ENCODE assay signal across 29 cellular contexts in the genomic region with DNA sequence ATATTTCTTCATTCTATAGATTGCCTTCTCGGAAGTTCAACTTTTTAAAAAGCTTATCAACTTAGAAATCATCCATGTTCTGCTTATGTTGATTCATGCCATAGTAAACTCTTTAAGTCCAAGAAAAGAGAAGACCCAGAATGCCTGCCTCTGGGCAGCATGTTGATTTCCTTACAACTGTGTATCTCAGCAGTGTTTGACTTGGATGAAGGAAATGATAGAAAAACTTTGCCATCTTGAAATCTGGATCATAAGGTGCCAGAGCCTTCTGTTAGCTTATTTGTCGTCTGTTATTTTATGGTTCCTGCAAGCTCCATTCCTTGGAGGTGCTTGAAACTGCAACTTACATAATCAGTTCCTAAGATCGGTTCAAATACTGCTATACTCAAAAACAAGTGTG.
"Had no signal": no experiment of that assay in that cellular context is flagged by ENCODE, and none has a peak within 500 bp of the region (broad histone marks: within the 10 kb centered on the region; RNA-seq: fewer than 3 reads in every experiment).

No MANE protein-coding gene starts in this region.

- DNase-seq: activated B cell treated with CpG ODN at 0.5 μM for 24 hours; activated CD4-positive, alpha-beta memory T cell treated with anti-CD3 and anti-CD28 coated beads for 36 hours; activated CD4-positive, alpha-beta T cell treated with anti-CD3 and anti-CD28 coated beads for 4 hours; activated CD4-positive, alpha-beta T cell treated with anti-CD3 and anti-CD28 coated beads, Interleukin-2, amount 10 ng/mL, durations not matched to agents 24 days and 14 days; activated CD4-positive, alpha-beta T cell treated with anti-CD3 and anti-CD28 coated beads, Interleukin-2, amount 50 U/mL, for 1 hour; activated CD4-positive, alpha-beta T cell treated with anti-CD3 and anti-CD28 coated beads, Interleukin-2, amount 50 U/mL, for 4 hours; activated CD4-positive, CD25-positive, alpha-beta regulatory T cell treated with anti-CD3 and anti-CD28 coated beads, Interleukin-2, amount 50 U/mL, for 72 hours; activated CD8-positive, alpha-beta memory T cell treated with anti-CD3 and anti-CD28 coated beads, Interleukin-2, amount 50 U/mL, for 4 hours; activated CD8-positive, alpha-beta T cell treated with anti-CD3 and anti-CD28 coated beads for 36 hours; activated gamma-delta T cell; activated naive CD4-positive, alpha-beta T cell treated with anti-CD3 and anti-CD28 coated beads, Interleukin-2, amount 10 ng/mL, durations not matched to agents 7 days and 5 days; activated naive CD4-positive, alpha-beta T cell treated with Interleukin-2 at 50 U/mL for 16 hours; activated naive CD8-positive, alpha-beta T cell treated with anti-CD3 and anti-CD28 coated beads, Interleukin-2, amount 10 ng/mL, durations not matched to agents 7 days and 5 days; activated naive CD8-positive, alpha-beta T cell treated with anti-CD3 and anti-CD28 coated beads, Interleukin-2, amount 50 U/mL, for 24 hours; activated T-cell treated with anti-CD3 and anti-CD28 coated beads for 4 hours; activated T-cell treated with anti-CD3 and anti-CD28 coated beads, Interleukin-2, amount 50 U/mL, for 1 hour; activated T-cell treated with anti-CD3 and anti-CD28 coated beads, Interleukin-2, amount 50 U/mL, for 4 hours; activated T-cell treated with anti-CD3 and anti-CD28 coated beads, Interleukin-2, amount 50 U/mL, for 72 hours; amygdala; anterior cingulate cortex; body of pancreas; brain microvascular endothelial cell; central memory CD4-positive, alpha-beta T cell; T-helper 1 cell; T-helper 2 cell; T-helper 9 cell had no signal

- H3K9me3 ChIP-seq: ascending aorta, body of pancreas, breast epithelium had no signal

- H3K27me3 ChIP-seq: ascending aorta, body of pancreas, brain microvascular endothelial cell, breast epithelium had no signal

- FAIRE-seq: TTC549 had no signal

- H3K4me1 ChIP-seq: ascending aorta, body of pancreas, breast epithelium had no signal

- H3K27ac ChIP-seq: ascending aorta, body of pancreas, brain microvascular endothelial cell, breast epithelium had no signal

- H3K4me3 ChIP-seq: ascending aorta, body of pancreas, breast epithelium had no signal
